In the genomic region with DNA sequence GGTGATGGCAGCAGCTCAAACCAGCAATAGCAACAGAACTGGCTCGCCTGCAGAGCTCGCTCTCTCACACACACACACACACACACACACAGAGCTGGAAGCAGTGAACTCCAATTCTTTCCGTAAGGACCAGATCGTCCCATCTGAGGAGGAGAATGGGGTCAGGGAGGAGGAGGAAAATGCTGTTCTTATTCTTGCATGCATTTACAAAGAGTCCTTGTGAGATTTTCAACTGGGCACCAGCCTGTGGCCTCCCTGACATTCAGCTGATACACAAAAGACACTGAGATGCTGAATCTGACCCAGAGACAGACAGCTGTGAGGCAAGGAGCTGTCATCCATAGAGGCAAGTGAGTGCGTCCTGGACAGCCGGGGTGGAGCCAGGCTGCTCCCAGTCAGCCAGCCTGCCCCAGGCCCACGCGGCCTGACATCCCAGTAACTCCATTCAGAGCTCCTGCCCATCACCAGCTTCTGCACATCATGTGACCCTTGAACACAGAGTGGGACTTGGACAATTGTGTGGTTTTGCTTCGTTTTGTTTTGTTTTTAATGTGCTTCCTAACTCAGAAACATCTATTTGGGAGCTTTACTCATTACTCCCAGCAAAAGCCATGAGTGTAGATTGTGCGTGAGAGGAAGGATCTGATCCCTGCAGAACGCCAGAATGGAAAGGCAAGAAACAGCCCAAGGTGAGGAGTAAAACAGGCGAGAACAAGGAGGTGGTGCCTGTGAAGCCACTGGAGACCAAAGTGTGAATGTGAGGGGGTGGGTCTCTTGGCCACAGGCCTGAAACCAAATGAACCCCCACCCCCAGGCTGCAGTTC, we compare ENCODE assay signal across 1 cellular context.
TF ChIP-seq lines count a peak whose summit lies in the region.

No MANE protein-coding gene starts in this region.

TF ChIP-seq in H1, 55 proteins besides CTCF, POLR2A, EP300 and RAD21:
- TF ChIP-seq CREB1 (IDR thresholded peaks at IDR 0.05) (no peak), CTBP2 (IDR thresholded peaks at IDR 0.05; ENCODE audit: borderline replicate concordance, insufficient read depth, insufficient read length, low read length) (no peak), NANOG (IDR thresholded peaks at IDR 0.05; ENCODE audit: insufficient read depth, low read depth, low read length, poor library complexity, severe bottlenecking) (no peak), SIN3A (conservative IDR thresholded peaks at IDR 0.05 in 1 of 2, IDR thresholded peaks at IDR 0.05 in 1 of 2; ENCODE audit: low read depth in 1 of 2, low read length in 2 of 2) (no peak; a peak in 1 of 4 replicates), RNF2 (IDR thresholded peaks at IDR 0.05; ENCODE audit: borderline replicate concordance, low read depth, low read length, missing control alignments, poor library complexity, severe bottlenecking) (no peak), SAP30 (IDR thresholded peaks at IDR 0.05; ENCODE audit: insufficient read depth, insufficient replicate concordance, low read length) (no peak), ATF2 (IDR thresholded peaks at IDR 0.05; ENCODE audit: low read length) (no peak), MAFK (IDR thresholded peaks at IDR 0.05; ENCODE audit: low read depth, low read length) (no peak), GABPA (IDR thresholded peaks at IDR 0.05; ENCODE audit: borderline replicate concordance, insufficient read depth, low read length) (no peak), HDAC2 (IDR thresholded peaks at IDR 0.05; ENCODE audit: borderline replicate concordance in 1 of 2, low read depth in 2 of 2, low read length in 2 of 2) (no peak), TCF12 (IDR thresholded peaks at IDR 0.05; ENCODE audit: low read depth, low read length) (no peak), NRF1 (IDR thresholded peaks at IDR 0.05; ENCODE audit: low read depth, low read length) (no peak), FOSL1 (IDR thresholded peaks at IDR 0.05; ENCODE audit: insufficient read depth, low read depth, low read length) (no peak), TBP (IDR thresholded peaks at IDR 0.05; ENCODE audit: low read depth, low read length) (no peak), BCL11A (IDR thresholded peaks at IDR 0.05; ENCODE audit: low read depth in 2 of 2, low read length in 2 of 2) (no peak)
- TF ChIP-seq, protein P1, sequence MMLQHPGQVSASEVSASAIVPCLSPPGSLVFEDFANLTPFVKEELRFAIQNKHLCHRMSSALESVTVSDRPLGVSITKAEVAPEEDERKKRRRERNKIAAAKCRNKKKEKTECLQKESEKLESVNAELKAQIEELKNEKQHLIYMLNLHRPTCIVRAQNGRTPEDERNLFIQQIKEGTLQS (IDR thresholded peaks at IDR 0.05; ENCODE audit: insufficient read depth, low read depth, low read length), result no peak
